Comparison of ENCODE assay signal across 14 cellular contexts in the genomic region with DNA sequence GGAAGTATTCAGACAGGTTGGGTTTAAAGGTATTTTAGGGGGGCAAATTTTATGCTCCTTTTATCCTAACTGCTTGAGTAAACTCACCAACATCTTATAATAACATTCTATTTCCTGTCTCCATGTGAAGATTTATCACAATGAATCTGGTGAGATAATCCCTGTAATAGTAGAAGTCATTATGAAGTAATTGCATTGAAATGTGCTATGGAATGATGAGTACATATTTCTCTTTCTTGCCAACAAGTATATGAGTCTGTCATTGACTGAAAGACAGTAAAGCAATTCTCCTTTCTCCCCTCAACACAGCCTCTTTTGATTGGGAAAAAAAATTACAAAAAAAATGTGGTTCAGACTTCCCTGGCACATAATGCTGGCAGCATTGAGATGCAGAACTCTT.
DNase-seq lines count a peak whose midpoint lies in the region; ATAC-seq and TF ChIP-seq lines count a peak whose summit lies in the region.
"Had no signal": no experiment of that assay in that cellular context is flagged by ENCODE, and none has a peak within 500 bp of the region (broad histone marks: within the 10 kb centered on the region; RNA-seq: fewer than 3 reads in every experiment).

No MANE protein-coding gene starts in this region.

- no peaks in the 10 kb centered on the region for H3K36me3 ChIP-seq in GM23248 (ENCODE audit: low read depth)
- no peaks in the 10 kb centered on the region for H3K36me3 ChIP-seq in heart right ventricle
- H3K36me3 ChIP-seq: ascending aorta, right lobe of liver had no signal

- H3K79me2 ChIP-seq in GM23248 (ENCODE audit: insufficient read depth): no peaks in the 10 kb centered on the region; the same call in 1 of the 2 replicates

- intact Hi-C loops in heart right ventricle (cut with DNase I): no loop called here

- ATAC-seq in SK-N-SH treated with all-trans-retinoic acid at 6 μM for 48 hours (peak; percentile 62), GM21515 (IDR thresholded peaks at IDR 0.05; ENCODE audit: unreplicated experiment) (no peak), heart right ventricle (no peak)
- ATAC-seq: right lobe of liver had no signal

- peak; percentile 86 for DNase-seq in GM23248
- DNase-seq in fibroblast of the aortic adventitia (ENCODE audit: low read depth): peak; percentile 69
- peak; percentile 51 for DNase-seq in stromal cell of bone marrow (ENCODE audit: low read depth)
- no peak for DNase-seq in stimulated activated CD4-positive, alpha-beta T cell treated with anti-CD3 and anti-CD28 coated beads, Interleukin-12 subunit alpha, Interleukin-12 subunit beta, amount 100 ng/mL, for 4 hours
- DNase-seq in heart right ventricle: no peak
- DNase-seq: activated T-cell treated with anti-CD3 and anti-CD28 coated beads, Interleukin-2, amount 50 U/mL, for 24 hours; GOT3; NCI-H1105 treated with DMSO at 0.1 percent for 48 hours; NCI-H524 treated with DMSO at 0.1 percent for 48 hours; right lobe of liver had no signal

- peak overlapping the region; percentile 89 for H3K27ac ChIP-seq in GM23248
- H3K27ac ChIP-seq in heart right ventricle: no peak overlapping the region
- H3K27ac ChIP-seq: ascending aorta, right lobe of liver, SK-N-MC had no signal

- H3K9me3 ChIP-seq in GM23248 (ENCODE audit: low read depth) (no peaks in the 10 kb centered on the region), heart right ventricle (no peaks in the 10 kb centered on the region)
- H3K9me3 ChIP-seq: ascending aorta, right lobe of liver had no signal

- peak overlapping the region; percentile 66 for H3K4me2 ChIP-seq in GM23248 (ENCODE audit: unreplicated experiment)

- H3K4me3 ChIP-seq in GM23248: peak overlapping the region; percentile 38
- no peak overlapping the region for H3K4me3 ChIP-seq in fibroblast of the aortic adventitia (ENCODE audit: low read depth, low read length)
- H3K4me3 ChIP-seq in heart right ventricle: no peak overlapping the region
- H3K4me3 ChIP-seq: ascending aorta, right lobe of liver, SK-N-MC had no signal

- peaks cover 52% of the 10 kb centered on the region for H3F3A ChIP-seq in GM23248 (ENCODE audit: insufficient read depth)

- H3K27me3 ChIP-seq in GM23248 (replicated peaks; ENCODE audit: insufficient read depth): no peaks in the 10 kb centered on the region
- H3K27me3 ChIP-seq in heart right ventricle: no peaks in the 10 kb centered on the region
- H3K27me3 ChIP-seq: ascending aorta, right lobe of liver had no signal

- no peaks in the 10 kb centered on the region for H3K9me2 ChIP-seq in GM23248 (ENCODE audit: insufficient read depth)

- no peak overlapping the region for H2AFZ ChIP-seq in GM23248

- H4K20me1 ChIP-seq in GM23248 (ENCODE audit: insufficient read depth): no peaks in the 10 kb centered on the region

- in situ Hi-C loops in GM23248 (cut with MboI): no loop called here

- TF ChIP-seq CTCF in fibroblast of the aortic adventitia (IDR thresholded peaks at IDR 0.05; ENCODE audit: insufficient read depth, low read length) (no peak), heart right ventricle (IDR thresholded peaks at IDR 0.05) (no peak)

- peaks cover 52% of the 10 kb centered on the region for H3K4me1 ChIP-seq in GM23248 (ENCODE audit: insufficient read depth)
- H3K4me1 ChIP-seq in heart right ventricle: peaks cover 0 to 6% (median 0%) of the 10 kb centered on the region in 9 donors
- H3K4me1 ChIP-seq: ascending aorta, right lobe of liver had no signal

- H3K9ac ChIP-seq in GM23248: peak overlapping the region; percentile 73

TF ChIP-seq in SK-N-SH treated with all-trans-retinoic acid at 6 μM for 48 hours, 23 proteins besides CTCF, POLR2A, EP300 and RAD21:
- TF ChIP-seq SNAI2 (CRISPR knock-in tag; IDR thresholded peaks at IDR 0.05): no peak
- TF ChIP-seq, protein P1, sequence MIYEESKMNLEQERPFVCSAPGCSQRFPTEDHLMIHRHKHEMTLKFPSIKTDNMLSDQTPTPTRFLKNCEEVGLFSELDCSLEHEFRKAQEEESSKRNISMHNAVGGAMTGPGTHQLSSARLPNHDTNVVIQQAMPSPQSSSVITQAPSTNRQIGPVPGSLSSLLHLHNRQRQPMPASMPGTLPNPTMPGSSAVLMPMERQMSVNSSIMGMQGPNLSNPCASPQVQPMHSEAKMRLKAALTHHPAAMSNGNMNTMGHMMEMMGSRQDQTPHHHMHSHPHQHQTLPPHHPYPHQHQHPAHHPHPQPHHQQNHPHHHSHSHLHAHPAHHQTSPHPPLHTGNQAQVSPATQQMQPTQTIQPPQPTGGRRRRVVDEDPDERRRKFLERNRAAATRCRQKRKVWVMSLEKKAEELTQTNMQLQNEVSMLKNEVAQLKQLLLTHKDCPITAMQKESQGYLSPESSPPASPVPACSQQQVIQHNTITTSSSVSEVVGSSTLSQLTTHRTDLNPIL (CRISPR knock-in tag; IDR thresholded peaks at IDR 0.05; ENCODE audit: low read depth): peak; percentile 95; the same call in 1 of the 2 replicates
- TF ChIP-seq PPARA (CRISPR knock-in tag; IDR thresholded peaks at IDR 0.05; ENCODE audit: borderline replicate concordance): no peak
- TF ChIP-seq, protein P2, sequence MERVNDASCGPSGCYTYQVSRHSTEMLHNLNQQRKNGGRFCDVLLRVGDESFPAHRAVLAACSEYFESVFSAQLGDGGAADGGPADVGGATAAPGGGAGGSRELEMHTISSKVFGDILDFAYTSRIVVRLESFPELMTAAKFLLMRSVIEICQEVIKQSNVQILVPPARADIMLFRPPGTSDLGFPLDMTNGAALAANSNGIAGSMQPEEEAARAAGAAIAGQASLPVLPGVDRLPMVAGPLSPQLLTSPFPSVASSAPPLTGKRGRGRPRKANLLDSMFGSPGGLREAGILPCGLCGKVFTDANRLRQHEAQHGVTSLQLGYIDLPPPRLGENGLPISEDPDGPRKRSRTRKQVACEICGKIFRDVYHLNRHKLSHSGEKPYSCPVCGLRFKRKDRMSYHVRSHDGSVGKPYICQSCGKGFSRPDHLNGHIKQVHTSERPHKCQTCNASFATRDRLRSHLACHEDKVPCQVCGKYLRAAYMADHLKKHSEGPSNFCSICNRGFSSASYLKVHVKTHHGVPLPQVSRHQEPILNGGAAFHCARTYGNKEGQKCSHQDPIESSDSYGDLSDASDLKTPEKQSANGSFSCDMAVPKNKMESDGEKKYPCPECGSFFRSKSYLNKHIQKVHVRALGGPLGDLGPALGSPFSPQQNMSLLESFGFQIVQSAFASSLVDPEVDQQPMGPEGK (CRISPR knock-in tag; IDR thresholded peaks at IDR 0.05; ENCODE audit: borderline replicate concordance): no peak
- TF ChIP-seq CSDC2 (CRISPR knock-in tag; IDR thresholded peaks at IDR 0.05): no peak
- no peak for TF ChIP-seq TOX (CRISPR knock-in tag; IDR thresholded peaks at IDR 0.05; ENCODE audit: borderline replicate concordance)
- peak; percentile 97 for TF ChIP-seq ISL1 (CRISPR knock-in tag; IDR thresholded peaks at IDR 0.05)

Comparison
In these comparisons a context has a peak if more than half of its experiments do, and no peak if none do; other contexts are left out.
1. DNase-seq: peak in GM23248 (single experiment), fibroblast of the aortic adventitia (single experiment) and stromal cell of bone marrow (single experiment); none in stimulated activated CD4-positive, alpha-beta T cell treated with anti-CD3 and anti-CD28 coated beads, Interleukin-12 subunit alpha, Interleukin-12 subunit beta, amount 100 ng/mL, for 4 hours (single experiment) and heart right ventricle (0 of 2).